Comparison of ENCODE assay signal across 15 cellular contexts in genomic region chr5:58080573-58080972, GRCh38.
DNase-seq lines count a peak whose midpoint lies in the region; ATAC-seq and TF ChIP-seq lines count a peak whose summit lies in the region.
"Had no signal": no experiment of that assay in that cellular context is flagged by ENCODE, and none has a peak within 500 bp of the region (broad histone marks: within the 10 kb centered on the region; RNA-seq: fewer than 3 reads in every experiment).

No MANE protein-coding gene starts in this region.

- peak overlapping the region; percentile 26 for H3K4me2 ChIP-seq in mammary epithelial cell (ENCODE audit: insufficient read depth, low read depth, low read length)

- no peak overlapping the region for H2AFZ ChIP-seq in mammary epithelial cell (ENCODE audit: low read depth, low read length)

- CTCF ChIA-PET in mammary epithelial cell (lab: Charles Lee; ENCODE audit: low non-redundant PET), result no interaction called here

- peak overlapping the region; percentile 53 for H3K27ac ChIP-seq in mammary epithelial cell (ENCODE audit: insufficient read depth, low read depth, low read length)
- H3K27ac ChIP-seq: ascending aorta had no signal

- ATAC-seq in HG03025 (IDR thresholded peaks at IDR 0.05; ENCODE audit: low FRiP score, unreplicated experiment) (no peak), HG02840 (IDR thresholded peaks at IDR 0.05; ENCODE audit: low FRiP score, unreplicated experiment) (no peak)
- ATAC-seq: activated CD4-positive, alpha-beta T cell treated with anti-CD3 and anti-CD28 coated beads for 36 hours; activated T-cell treated with anti-CD3 and anti-CD28 coated beads, Interleukin-2, amount 50 U/mL, for 72 hours; T-helper 17 cell had no signal

- H3K27me3 ChIP-seq in MG63 (no peaks in the 10 kb centered on the region), mammary epithelial cell (ENCODE audit: insufficient read depth, low read length) (no peaks in the 10 kb centered on the region), kidney epithelial cell (ENCODE audit: control insufficient read depth, insufficient read depth, low read length) (no peaks in the 10 kb centered on the region)
- H3K27me3 ChIP-seq: ascending aorta had no signal

- dilution Hi-C loops in mammary epithelial cell (cut with HindIII; ENCODE audit: low sequenced_read_pairs), result no loop called here

- H3K9ac ChIP-seq in mammary epithelial cell (ENCODE audit: insufficient read depth, low read length), result peak overlapping the region; percentile 21

- no TSS peak for BruUV-seq in mammary epithelial cell (replicated peaks; lab: Mats Ljungman, UMichigan)

- H3K4me3 ChIP-seq in MG63 (no peak overlapping the region), mammary epithelial cell (replicated peaks in 1 of 3; ENCODE audit: insufficient read depth in 1 of 3, low read depth in 2 of 3, low read length in 3 of 3) (no peak overlapping the region), kidney epithelial cell (ENCODE audit: low read depth, low read length) (no peak overlapping the region)
- H3K4me3 ChIP-seq: ascending aorta had no signal

- H3K36me3 ChIP-seq in MG63, result no peaks in the 10 kb centered on the region
- no peaks in the 10 kb centered on the region for H3K36me3 ChIP-seq in mammary epithelial cell (ENCODE audit: insufficient read depth, low read length)
- no peaks in the 10 kb centered on the region for H3K36me3 ChIP-seq in kidney epithelial cell (ENCODE audit: control insufficient read depth, insufficient read depth, low read length)
- H3K36me3 ChIP-seq: ascending aorta had no signal

- H3K79me2 ChIP-seq in mammary epithelial cell (ENCODE audit: insufficient read depth, low read length), result no peaks in the 10 kb centered on the region

- TF ChIP-seq CTCF in mammary epithelial cell (conservative IDR thresholded peaks at IDR 0.05 in 1 of 2, IDR thresholded peaks at IDR 0.05 in 1 of 2; ENCODE audit: extremely low read depth in 1 of 2, insufficient read depth in 1 of 2, low read depth in 1 of 2, low read length in 2 of 2), result no peak
- TF ChIP-seq CTCF in kidney epithelial cell (IDR thresholded peaks at IDR 0.05; ENCODE audit: insufficient read depth, low read length, poor library complexity, severe bottlenecking), result no peak

- DNase-seq in DMS53 treated with DMSO at 0.1 percent for 48 hours (lab: John Stamatoyannopoulos, UW; ENCODE audit: unreplicated experiment) (peak; percentile 32), MG63 (peak; percentile 37), mammary epithelial cell (peak; percentile 74), kidney epithelial cell (ENCODE audit: low read depth) (peak; percentile 14), germinal center (ENCODE audit: low spot score) (no peak), Kasumi-1 (lab: John Stamatoyannopoulos, UW) (no peak)
- DNase-seq: activated CD4-positive, alpha-beta T cell treated with anti-CD3 and anti-CD28 coated beads for 36 hours; activated T-cell treated with anti-CD3 and anti-CD28 coated beads, Interleukin-2, amount 50 U/mL, for 72 hours; CD4-positive, alpha-beta memory T cell; NCI-H1930; nucleus accumbens; T-helper 17 cell had no signal

- WGBS in mammary epithelial cell (ENCODE audit: low coverage, missing lambda C conversion rate), result 6% methylated on average over 1 of the region's 1 CpG

- peaks cover 9% of the 10 kb centered on the region for H3K4me1 ChIP-seq in mammary epithelial cell (ENCODE audit: insufficient read depth, low read length)

- intact Hi-C loops in mammary epithelial cell (cut with micrococcal nuclease), result no loop called here

- in situ Hi-C loops in mammary epithelial cell (cut with MboI; ENCODE audit: low sequenced_read_pairs in 2 of 2), result no loop called here

- H4K20me1 ChIP-seq in mammary epithelial cell (ENCODE audit: insufficient read depth, low read length), result no peaks in the 10 kb centered on the region

- H3K9me3 ChIP-seq in MG63 (no peaks in the 10 kb centered on the region), mammary epithelial cell (replicated peaks; ENCODE audit: insufficient read depth, low read length) (no peaks in the 10 kb centered on the region)
- H3K9me3 ChIP-seq: ascending aorta had no signal

Comparison
In these comparisons a context has a peak if more than half of its experiments do, and no peak if none do; other contexts are left out.
1. DNase-seq: peak in DMS53 treated with DMSO at 0.1 percent for 48 hours (single experiment), MG63 (single experiment), mammary epithelial cell (single experiment) and kidney epithelial cell (single experiment); none in germinal center (single experiment) and Kasumi-1 (0 of 2).